In genomic region chr1:53303651-53304515, GRCh38 we compare ENCODE assay signal across 19 cellular contexts. TPM values are rescaled to one million over a fixed set of nuclear protein-coding genes. Genes with fewer than 3 reads are reported as not detected.
DNase-seq lines count a peak whose midpoint lies in the region; ATAC-seq, FAIRE-seq and TF ChIP-seq lines count a peak whose summit lies in the region.
"Had no signal": no experiment of that assay in that cellular context is flagged by ENCODE, and none has a peak within 500 bp of the region (broad histone marks: within the 10 kb centered on the region; RNA-seq: fewer than 3 reads in every experiment).

No MANE protein-coding gene starts in this region.

- no peak overlapping the region for H3K4me3 ChIP-seq in pancreas
- H3K4me3 ChIP-seq: GM12878, HAP-1 had no signal

- peak; percentile 31 for DNase-seq in NCI-H1694 treated with DMSO at 0.1 percent for 48 hours (lab: John Stamatoyannopoulos, UW)
- no peak for DNase-seq in NCI-H1694 (lab: John Stamatoyannopoulos, UW)
- DNase-seq in NCI-H82 treated with DMSO at 0.1 percent for 48 hours (lab: John Stamatoyannopoulos, UW; ENCODE audit: unreplicated experiment): peak; percentile 35
- no peak for DNase-seq in pancreas
- DNase-seq: amniotic stem cell; CD4-positive, alpha-beta T cell; effector CD4-positive, alpha-beta T cell; hippocampal formation; KG1; NCI-H1436 treated with DMSO at 0.1 percent for 48 hours; SHP77 treated with DMSO at 0.1 percent for 48 hours; T-helper 9 cell had no signal

- no peaks in the 10 kb centered on the region for H3K9me3 ChIP-seq in pancreas
- H3K9me3 ChIP-seq: HAP-1 had no signal

- intact Hi-C loops in pancreas (cut with DNase I): no loop called here

- FAIRE-seq in pancreas (lab: Jason Lieb, UNC): no peak
- FAIRE-seq: GM12878 had no signal

- no peaks in the 10 kb centered on the region for H3K27me3 ChIP-seq in pancreas

- no peaks in the 10 kb centered on the region for H3K4me1 ChIP-seq in pancreas
- H3K4me1 ChIP-seq: HAP-1 had no signal

- TF ChIP-seq CTCF in pancreas (IDR thresholded peaks at IDR 0.05): no peak

- H3K36me3 ChIP-seq in pancreas: no peaks in the 10 kb centered on the region
- H3K36me3 ChIP-seq: HAP-1 had no signal

- peak in 3 of 4 donors; percentile 13 to 35 (median 24) for ATAC-seq in pancreas
- no peak for ATAC-seq in GM18519 (IDR thresholded peaks at IDR 0.05; ENCODE audit: low FRiP score, unreplicated experiment)
- ATAC-seq in HG02840 (IDR thresholded peaks at IDR 0.05; ENCODE audit: low FRiP score, unreplicated experiment): no peak
- ATAC-seq in HG03159 (IDR thresholded peaks at IDR 0.05; ENCODE audit: unreplicated experiment): no peak
- ATAC-seq: GM12878, left lobe of liver had no signal

- WGBS in pancreas, 2 donors: 63 to 64% methylated on average over 14 of the region's 14 CpGs

- H3K27ac ChIP-seq in cingulate gyrus (ENCODE audit: low read depth, low read length) (peak overlapping the region; percentile 75), pancreas (peak overlapping the region in 1 of 4 donors; percentile 6)

RNA-seq across cellular contexts. Expression of gene LRP8, which starts 24.0 kb away (rescaled TPM):
- 1 to 10 TPM in 2 of 6 donors, under 1 TPM in 4; 0.08 to 2.3 (median 0.84) TPM for total RNA-seq in pancreas
- polyA plus RNA-seq in pancreas: under 1 TPM; 0.34 to 0.40 TPM

Comparison
In these comparisons a context has a peak if more than half of its experiments do, and no peak if none do; other contexts are left out.
1. DNase-seq: peak in NCI-H1694 treated with DMSO at 0.1 percent for 48 hours (single experiment) and NCI-H82 treated with DMSO at 0.1 percent for 48 hours (single experiment); none in NCI-H1694 (single experiment) and pancreas (0 of 6).
2. ATAC-seq: peak in pancreas (3 of 4); none in GM18519 (single experiment), HG02840 (single experiment) and HG03159 (single experiment).